1 cellular context compared by ENCODE assay signal in the genomic region with DNA sequence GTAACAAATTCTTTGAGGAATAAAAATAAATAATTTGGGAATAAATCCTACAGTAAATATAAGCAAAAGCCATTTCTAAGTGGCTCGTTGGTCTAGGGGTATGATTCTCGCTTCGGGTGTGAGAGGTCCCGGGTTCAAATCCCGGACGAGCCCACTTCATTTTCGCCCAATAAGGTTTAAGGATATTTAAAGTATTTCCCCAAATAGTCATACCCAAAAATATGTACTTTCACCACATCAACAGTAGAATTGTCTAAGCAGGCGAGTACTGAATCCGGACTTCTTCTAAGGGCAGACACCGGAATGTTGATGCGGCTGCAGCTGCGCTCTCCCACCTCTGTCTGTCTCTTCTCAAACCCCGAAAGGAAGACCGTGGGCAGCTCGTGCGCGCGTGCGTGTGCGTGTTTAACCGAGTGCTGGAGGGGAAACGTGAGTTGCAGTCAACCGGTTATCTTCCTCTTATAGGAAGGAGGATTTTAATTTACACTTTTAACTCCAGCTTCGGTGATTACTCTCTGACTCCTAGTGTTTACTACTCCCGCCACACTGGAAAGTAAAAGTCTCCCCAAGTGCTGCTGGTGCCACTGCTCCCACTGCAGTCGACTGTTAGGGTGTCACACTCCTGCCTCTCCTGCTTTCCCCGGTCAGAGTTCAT.
TF ChIP-seq lines count a peak whose summit lies in the region.

No MANE protein-coding gene starts in this region.

TF ChIP-seq in K562, 482 proteins besides CTCF, POLR2A, EP300 and RAD21 (continued from another document and continues in another):
- TF ChIP-seq RBM22 (IDR thresholded peaks at IDR 0.05; ENCODE audit: low read depth, low read length, poor library complexity, severe bottlenecking) (peak; percentile 34), NFIC (IDR thresholded peaks at IDR 0.05) (peak; percentile 75), ZSCAN32 (CRISPR knock-in tag; IDR thresholded peaks at IDR 0.05) (no peak), CREB1 (IDR thresholded peaks at IDR 0.05) (peak; percentile 52), CREB1 (CRISPR knock-in tag; IDR thresholded peaks at IDR 0.05) (no peak; the same call in 1 of the 2 replicates), FOSL1 (tag; conservative IDR thresholded peaks at IDR 0.05) (peak; percentile 82), GTF2F1 (IDR thresholded peaks at IDR 0.05; ENCODE audit: low read depth, low read length) (no peak), ZBTB1 (CRISPR knock-in tag; IDR thresholded peaks at IDR 0.05; ENCODE audit: borderline replicate concordance, low read depth) (no peak), SOX6 (IDR thresholded peaks at IDR 0.05) (peak; percentile 73), NFXL1 (CRISPR knock-in tag; IDR thresholded peaks at IDR 0.05) (no peak), RBBP5 (IDR thresholded peaks at IDR 0.05; ENCODE audit: borderline replicate concordance, insufficient read depth, low read length, poor library complexity, severe bottlenecking) (peak; percentile 92), POLR2H (tag; IDR thresholded peaks at IDR 0.05; ENCODE audit: low read depth) (peak; percentile 100), NBN (IDR thresholded peaks at IDR 0.05; ENCODE audit: low read depth) (peak; percentile 82), CSDE1 (IDR thresholded peaks at IDR 0.05) (peak in 1 of 2 experiments; percentile 74; a peak in 2 of 4 replicates), HDAC1 (IDR thresholded peaks at IDR 0.05) (peak; percentile 66 to 88; a peak in 3 of 4 replicates), SMC3 (conservative IDR thresholded peaks at IDR 0.05; ENCODE audit: insufficient read depth, low read depth, low read length) (peak; percentile 7; the same call in 1 of the 2 replicates), ZNF707 (CRISPR knock-in tag; conservative IDR thresholded peaks at IDR 0.05) (no peak), JUN (IDR thresholded peaks at IDR 0.05; ENCODE audit: borderline replicate concordance, low read depth, low read length) (0 out of 2 replicates have a peak, but pooled peaks have one; percentile 23), JUN (CRISPR knock-in tag; IDR thresholded peaks at IDR 0.05; ENCODE audit: borderline replicate concordance) (peak; percentile 79; the same call in 1 of the 2 replicates), CTBP1 (IDR thresholded peaks at IDR 0.05; ENCODE audit: borderline replicate concordance) (peak; percentile 88), DDX20 (tag; IDR thresholded peaks at IDR 0.05; ENCODE audit: low read depth) (no peak), ZEB2 (IDR thresholded peaks at IDR 0.05) (no peak), ZNF24 (IDR thresholded peaks at IDR 0.05) (no peak), PHF21A (IDR thresholded peaks at IDR 0.05; ENCODE audit: borderline replicate concordance, low read depth) (peak; percentile 83; the same call in 1 of the 2 replicates), ATF7 (IDR thresholded peaks at IDR 0.05) (peak; percentile 78), GATAD2A (IDR thresholded peaks at IDR 0.05) (peak; percentile 48; the same call in 1 of the 2 replicates), HDAC2 (IDR thresholded peaks at IDR 0.05) (peak; percentile 88), ETV5 (CRISPR knock-in tag; IDR thresholded peaks at IDR 0.05; ENCODE audit: low read depth) (peak; percentile 76; the same call in 1 of the 2 replicates), ZBTB8A (IDR thresholded peaks at IDR 0.05; ENCODE audit: partially characterized antibody) (peak; percentile 89)
- TF ChIP-seq, protein P1, sequence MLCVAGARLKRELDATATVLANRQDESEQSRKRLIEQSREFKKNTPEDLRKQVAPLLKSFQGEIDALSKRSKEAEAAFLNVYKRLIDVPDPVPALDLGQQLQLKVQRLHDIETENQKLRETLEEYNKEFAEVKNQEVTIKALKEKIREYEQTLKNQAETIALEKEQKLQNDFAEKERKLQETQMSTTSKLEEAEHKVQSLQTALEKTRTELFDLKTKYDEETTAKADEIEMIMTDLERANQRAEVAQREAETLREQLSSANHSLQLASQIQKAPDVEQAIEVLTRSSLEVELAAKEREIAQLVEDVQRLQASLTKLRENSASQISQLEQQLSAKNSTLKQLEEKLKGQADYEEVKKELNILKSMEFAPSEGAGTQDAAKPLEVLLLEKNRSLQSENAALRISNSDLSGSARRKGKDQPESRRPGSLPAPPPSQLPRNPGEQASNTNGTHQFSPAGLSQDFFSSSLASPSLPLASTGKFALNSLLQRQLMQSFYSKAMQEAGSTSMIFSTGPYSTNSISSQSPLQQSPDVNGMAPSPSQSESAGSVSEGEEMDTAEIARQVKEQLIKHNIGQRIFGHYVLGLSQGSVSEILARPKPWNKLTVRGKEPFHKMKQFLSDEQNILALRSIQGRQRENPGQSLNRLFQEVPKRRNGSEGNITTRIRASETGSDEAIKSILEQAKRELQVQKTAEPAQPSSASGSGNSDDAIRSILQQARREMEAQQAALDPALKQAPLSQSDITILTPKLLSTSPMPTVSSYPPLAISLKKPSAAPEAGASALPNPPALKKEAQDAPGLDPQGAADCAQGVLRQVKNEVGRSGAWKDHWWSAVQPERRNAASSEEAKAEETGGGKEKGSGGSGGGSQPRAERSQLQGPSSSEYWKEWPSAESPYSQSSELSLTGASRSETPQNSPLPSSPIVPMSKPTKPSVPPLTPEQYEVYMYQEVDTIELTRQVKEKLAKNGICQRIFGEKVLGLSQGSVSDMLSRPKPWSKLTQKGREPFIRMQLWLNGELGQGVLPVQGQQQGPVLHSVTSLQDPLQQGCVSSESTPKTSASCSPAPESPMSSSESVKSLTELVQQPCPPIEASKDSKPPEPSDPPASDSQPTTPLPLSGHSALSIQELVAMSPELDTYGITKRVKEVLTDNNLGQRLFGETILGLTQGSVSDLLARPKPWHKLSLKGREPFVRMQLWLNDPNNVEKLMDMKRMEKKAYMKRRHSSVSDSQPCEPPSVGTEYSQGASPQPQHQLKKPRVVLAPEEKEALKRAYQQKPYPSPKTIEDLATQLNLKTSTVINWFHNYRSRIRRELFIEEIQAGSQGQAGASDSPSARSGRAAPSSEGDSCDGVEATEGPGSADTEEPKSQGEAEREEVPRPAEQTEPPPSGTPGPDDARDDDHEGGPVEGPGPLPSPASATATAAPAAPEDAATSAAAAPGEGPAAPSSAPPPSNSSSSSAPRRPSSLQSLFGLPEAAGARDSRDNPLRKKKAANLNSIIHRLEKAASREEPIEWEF (CRISPR knock-in tag; IDR thresholded peaks at IDR 0.05) = no peak
- TF ChIP-seq, protein P2, sequence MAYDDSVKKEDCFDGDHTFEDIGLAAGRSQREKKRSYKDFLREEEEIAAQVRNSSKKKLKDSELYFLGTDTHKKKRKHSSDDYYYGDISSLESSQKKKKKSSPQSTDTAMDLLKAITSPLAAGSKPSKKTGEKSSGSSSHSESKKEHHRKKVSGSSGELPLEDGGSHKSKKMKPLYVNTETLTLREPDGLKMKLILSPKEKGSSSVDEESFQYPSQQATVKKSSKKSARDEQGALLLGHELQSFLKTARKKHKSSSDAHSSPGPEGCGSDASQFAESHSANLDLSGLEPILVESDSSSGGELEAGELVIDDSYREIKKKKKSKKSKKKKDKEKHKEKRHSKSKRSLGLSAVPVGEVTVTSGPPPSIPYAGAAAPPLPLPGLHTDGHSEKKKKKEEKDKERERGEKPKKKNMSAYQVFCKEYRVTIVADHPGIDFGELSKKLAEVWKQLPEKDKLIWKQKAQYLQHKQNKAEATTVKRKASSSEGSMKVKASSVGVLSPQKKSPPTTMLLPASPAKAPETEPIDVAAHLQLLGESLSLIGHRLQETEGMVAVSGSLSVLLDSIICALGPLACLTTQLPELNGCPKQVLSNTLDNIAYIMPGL (CRISPR knock-in tag; IDR thresholded peaks at IDR 0.05) = peak; percentile 64; the same call in 1 of the 2 replicates
- TF ChIP-seq, protein P3, sequence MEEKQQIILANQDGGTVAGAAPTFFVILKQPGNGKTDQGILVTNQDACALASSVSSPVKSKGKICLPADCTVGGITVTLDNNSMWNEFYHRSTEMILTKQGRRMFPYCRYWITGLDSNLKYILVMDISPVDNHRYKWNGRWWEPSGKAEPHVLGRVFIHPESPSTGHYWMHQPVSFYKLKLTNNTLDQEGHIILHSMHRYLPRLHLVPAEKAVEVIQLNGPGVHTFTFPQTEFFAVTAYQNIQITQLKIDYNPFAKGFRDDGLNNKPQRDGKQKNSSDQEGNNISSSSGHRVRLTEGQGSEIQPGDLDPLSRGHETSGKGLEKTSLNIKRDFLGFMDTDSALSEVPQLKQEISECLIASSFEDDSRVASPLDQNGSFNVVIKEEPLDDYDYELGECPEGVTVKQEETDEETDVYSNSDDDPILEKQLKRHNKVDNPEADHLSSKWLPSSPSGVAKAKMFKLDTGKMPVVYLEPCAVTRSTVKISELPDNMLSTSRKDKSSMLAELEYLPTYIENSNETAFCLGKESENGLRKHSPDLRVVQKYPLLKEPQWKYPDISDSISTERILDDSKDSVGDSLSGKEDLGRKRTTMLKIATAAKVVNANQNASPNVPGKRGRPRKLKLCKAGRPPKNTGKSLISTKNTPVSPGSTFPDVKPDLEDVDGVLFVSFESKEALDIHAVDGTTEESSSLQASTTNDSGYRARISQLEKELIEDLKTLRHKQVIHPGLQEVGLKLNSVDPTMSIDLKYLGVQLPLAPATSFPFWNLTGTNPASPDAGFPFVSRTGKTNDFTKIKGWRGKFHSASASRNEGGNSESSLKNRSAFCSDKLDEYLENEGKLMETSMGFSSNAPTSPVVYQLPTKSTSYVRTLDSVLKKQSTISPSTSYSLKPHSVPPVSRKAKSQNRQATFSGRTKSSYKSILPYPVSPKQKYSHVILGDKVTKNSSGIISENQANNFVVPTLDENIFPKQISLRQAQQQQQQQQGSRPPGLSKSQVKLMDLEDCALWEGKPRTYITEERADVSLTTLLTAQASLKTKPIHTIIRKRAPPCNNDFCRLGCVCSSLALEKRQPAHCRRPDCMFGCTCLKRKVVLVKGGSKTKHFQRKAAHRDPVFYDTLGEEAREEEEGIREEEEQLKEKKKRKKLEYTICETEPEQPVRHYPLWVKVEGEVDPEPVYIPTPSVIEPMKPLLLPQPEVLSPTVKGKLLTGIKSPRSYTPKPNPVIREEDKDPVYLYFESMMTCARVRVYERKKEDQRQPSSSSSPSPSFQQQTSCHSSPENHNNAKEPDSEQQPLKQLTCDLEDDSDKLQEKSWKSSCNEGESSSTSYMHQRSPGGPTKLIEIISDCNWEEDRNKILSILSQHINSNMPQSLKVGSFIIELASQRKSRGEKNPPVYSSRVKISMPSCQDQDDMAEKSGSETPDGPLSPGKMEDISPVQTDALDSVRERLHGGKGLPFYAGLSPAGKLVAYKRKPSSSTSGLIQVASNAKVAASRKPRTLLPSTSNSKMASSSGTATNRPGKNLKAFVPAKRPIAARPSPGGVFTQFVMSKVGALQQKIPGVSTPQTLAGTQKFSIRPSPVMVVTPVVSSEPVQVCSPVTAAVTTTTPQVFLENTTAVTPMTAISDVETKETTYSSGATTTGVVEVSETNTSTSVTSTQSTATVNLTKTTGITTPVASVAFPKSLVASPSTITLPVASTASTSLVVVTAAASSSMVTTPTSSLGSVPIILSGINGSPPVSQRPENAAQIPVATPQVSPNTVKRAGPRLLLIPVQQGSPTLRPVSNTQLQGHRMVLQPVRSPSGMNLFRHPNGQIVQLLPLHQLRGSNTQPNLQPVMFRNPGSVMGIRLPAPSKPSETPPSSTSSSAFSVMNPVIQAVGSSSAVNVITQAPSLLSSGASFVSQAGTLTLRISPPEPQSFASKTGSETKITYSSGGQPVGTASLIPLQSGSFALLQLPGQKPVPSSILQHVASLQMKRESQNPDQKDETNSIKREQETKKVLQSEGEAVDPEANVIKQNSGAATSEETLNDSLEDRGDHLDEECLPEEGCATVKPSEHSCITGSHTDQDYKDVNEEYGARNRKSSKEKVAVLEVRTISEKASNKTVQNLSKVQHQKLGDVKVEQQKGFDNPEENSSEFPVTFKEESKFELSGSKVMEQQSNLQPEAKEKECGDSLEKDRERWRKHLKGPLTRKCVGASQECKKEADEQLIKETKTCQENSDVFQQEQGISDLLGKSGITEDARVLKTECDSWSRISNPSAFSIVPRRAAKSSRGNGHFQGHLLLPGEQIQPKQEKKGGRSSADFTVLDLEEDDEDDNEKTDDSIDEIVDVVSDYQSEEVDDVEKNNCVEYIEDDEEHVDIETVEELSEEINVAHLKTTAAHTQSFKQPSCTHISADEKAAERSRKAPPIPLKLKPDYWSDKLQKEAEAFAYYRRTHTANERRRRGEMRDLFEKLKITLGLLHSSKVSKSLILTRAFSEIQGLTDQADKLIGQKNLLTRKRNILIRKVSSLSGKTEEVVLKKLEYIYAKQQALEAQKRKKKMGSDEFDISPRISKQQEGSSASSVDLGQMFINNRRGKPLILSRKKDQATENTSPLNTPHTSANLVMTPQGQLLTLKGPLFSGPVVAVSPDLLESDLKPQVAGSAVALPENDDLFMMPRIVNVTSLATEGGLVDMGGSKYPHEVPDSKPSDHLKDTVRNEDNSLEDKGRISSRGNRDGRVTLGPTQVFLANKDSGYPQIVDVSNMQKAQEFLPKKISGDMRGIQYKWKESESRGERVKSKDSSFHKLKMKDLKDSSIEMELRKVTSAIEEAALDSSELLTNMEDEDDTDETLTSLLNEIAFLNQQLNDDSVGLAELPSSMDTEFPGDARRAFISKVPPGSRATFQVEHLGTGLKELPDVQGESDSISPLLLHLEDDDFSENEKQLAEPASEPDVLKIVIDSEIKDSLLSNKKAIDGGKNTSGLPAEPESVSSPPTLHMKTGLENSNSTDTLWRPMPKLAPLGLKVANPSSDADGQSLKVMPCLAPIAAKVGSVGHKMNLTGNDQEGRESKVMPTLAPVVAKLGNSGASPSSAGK (IDR thresholded peaks at IDR 0.05) = peak; percentile 46; the same call in 1 of the 2 replicates
- TF ChIP-seq, protein P4, sequence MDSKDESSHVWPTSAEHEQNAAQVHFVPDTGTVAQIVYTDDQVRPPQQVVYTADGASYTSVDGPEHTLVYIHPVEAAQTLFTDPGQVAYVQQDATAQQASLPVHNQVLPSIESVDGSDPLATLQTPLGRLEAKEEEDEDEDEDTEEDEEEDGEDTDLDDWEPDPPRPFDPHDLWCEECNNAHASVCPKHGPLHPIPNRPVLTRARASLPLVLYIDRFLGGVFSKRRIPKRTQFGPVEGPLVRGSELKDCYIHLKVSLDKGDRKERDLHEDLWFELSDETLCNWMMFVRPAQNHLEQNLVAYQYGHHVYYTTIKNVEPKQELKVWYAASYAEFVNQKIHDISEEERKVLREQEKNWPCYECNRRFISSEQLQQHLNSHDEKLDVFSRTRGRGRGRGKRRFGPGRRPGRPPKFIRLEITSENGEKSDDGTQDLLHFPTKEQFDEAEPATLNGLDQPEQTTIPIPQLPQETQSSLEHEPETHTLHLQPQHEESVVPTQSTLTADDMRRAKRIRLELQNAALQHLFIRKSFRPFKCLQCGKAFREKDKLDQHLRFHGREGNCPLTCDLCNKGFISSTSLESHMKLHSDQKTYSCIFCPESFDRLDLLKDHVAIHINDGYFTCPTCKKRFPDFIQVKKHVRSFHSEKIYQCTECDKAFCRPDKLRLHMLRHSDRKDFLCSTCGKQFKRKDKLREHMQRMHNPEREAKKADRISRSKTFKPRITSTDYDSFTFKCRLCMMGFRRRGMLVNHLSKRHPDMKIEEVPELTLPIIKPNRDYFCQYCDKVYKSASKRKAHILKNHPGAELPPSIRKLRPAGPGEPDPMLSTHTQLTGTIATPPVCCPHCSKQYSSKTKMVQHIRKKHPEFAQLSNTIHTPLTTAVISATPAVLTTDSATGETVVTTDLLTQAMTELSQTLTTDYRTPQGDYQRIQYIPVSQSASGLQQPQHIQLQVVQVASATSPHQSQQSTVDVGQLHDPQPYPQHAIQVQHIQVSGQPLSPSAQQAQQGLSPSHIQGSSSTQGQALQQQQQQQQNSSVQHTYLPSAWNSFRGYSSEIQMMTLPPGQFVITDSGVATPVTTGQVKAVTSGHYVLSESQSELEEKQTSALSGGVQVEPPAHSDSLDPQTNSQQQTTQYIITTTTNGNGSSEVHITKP (IDR thresholded peaks at IDR 0.05; ENCODE audit: partially characterized antibody) = peak; percentile 91
